8 cellular contexts compared by ENCODE assay signal in genomic region chrX:119955807-119956570, GRCh38. TPM values are rescaled to one million over a fixed set of nuclear protein-coding genes. Genes with fewer than 3 reads are reported as not detected.
DNase-seq lines count a peak whose midpoint lies in the region; ATAC-seq lines count a peak whose summit lies in the region.
"Not testable (repeated sequence)": the region's sequence is repeated elsewhere in the genome, so short reads cannot be mapped to it uniquely, and the experiment has no call there.

No MANE protein-coding gene starts in this region.

- POLR2A ChIA-PET in activated naive CD8-positive, alpha-beta T cell treated with anti-CD3 and anti-CD28 coated beads, Interleukin-2, amount 10 ng/mL, durations not matched to agents 7 days and 5 days (lab: Charles Lee), result interaction anchor here (1.4 to 1.8 kb wide), 2 partner anchors 13 to 165 kb away, joined by 5 to 7 read pairs; partner anchors contain the start of genes NKAP and RPL39

- H3K9me3 Mint-ChIP-seq in activated CD8-positive, alpha-beta memory T cell treated with anti-CD3 and anti-CD28 coated beads, Interleukin-2, amount 10 ng/mL, durations not matched to agents 7 days and 5 days (ENCODE audit: low read depth); activated naive CD8-positive, alpha-beta T cell treated with anti-CD3 and anti-CD28 coated beads, Interleukin-2, amount 10 ng/mL, durations not matched to agents 7 days and 5 days; natural killer cell treated with Interleukin-12 subunit alpha and Interleukin-12 subunit beta and Interleukin-15 and Interleukin-18, amount 100 ng/mL, for 72 hours; stimulated activated naive CD8-positive, alpha-beta T cell treated with anti-CD3 and anti-CD28 coated beads, Interleukin-15, Interleukin-2, amounts not matched to agents 100 ng/mL and 50 ng/mL, for 24 hours: not testable (repeated sequence)

- peak; percentile 1 for DNase-seq in KG1 (lab: John Stamatoyannopoulos, UW)
- DNase-seq in activated CD4-positive, alpha-beta T cell treated with anti-CD3 and anti-CD28 coated beads for 48 hours, result peak; percentile 48
- DNase-seq in activated CD8-positive, alpha-beta memory T cell treated with anti-CD3 and anti-CD28 coated beads, Interleukin-2, amount 10 ng/mL, durations not matched to agents 7 days and 5 days, result peak; percentile 92
- peak; percentile 2 for DNase-seq in activated T-helper 1 cell treated with Interleukin-2 at 50 U/mL for 16 hours (ENCODE audit: low read depth)
- peak; percentile 72 for DNase-seq in activated naive CD8-positive, alpha-beta T cell treated with anti-CD3 and anti-CD28 coated beads, Interleukin-2, amount 10 ng/mL, durations not matched to agents 7 days and 5 days
- peak; percentile 76 for DNase-seq in natural killer cell treated with Interleukin-12 subunit alpha and Interleukin-12 subunit beta and Interleukin-15 and Interleukin-18, amount 100 ng/mL, for 72 hours (ENCODE audit: low spot score)
- DNase-seq in stimulated activated CD8-positive, alpha-beta memory T cell treated with anti-CD3 and anti-CD28 coated beads, Interleukin-15, amount 100 ng/mL, for 48 hours (ENCODE audit: low read depth in 2 of 2), result peak; percentile 60 to 61

- peak overlapping the region; percentile 52 for H3K4me3 Mint-ChIP-seq in activated CD8-positive, alpha-beta memory T cell treated with anti-CD3 and anti-CD28 coated beads, Interleukin-2, amount 10 ng/mL, durations not matched to agents 7 days and 5 days
- peak overlapping the region; percentile 39 for H3K4me3 Mint-ChIP-seq in activated naive CD8-positive, alpha-beta T cell treated with anti-CD3 and anti-CD28 coated beads, Interleukin-2, amount 10 ng/mL, durations not matched to agents 7 days and 5 days
- H3K4me3 Mint-ChIP-seq in natural killer cell treated with Interleukin-12 subunit alpha and Interleukin-12 subunit beta and Interleukin-15 and Interleukin-18, amount 100 ng/mL, for 72 hours, result not testable (repeated sequence)
- peak overlapping the region; percentile 30 for H3K4me3 Mint-ChIP-seq in stimulated activated naive CD8-positive, alpha-beta T cell treated with anti-CD3 and anti-CD28 coated beads, Interleukin-15, Interleukin-2, amounts not matched to agents 100 ng/mL and 50 ng/mL, for 24 hours

- not testable (repeated sequence) for H3K36me3 Mint-ChIP-seq in activated CD8-positive, alpha-beta memory T cell treated with anti-CD3 and anti-CD28 coated beads, Interleukin-2, amount 10 ng/mL, durations not matched to agents 7 days and 5 days; activated naive CD8-positive, alpha-beta T cell treated with anti-CD3 and anti-CD28 coated beads, Interleukin-2, amount 10 ng/mL, durations not matched to agents 7 days and 5 days; natural killer cell treated with Interleukin-12 subunit alpha and Interleukin-12 subunit beta and Interleukin-15 and Interleukin-18, amount 100 ng/mL, for 72 hours; stimulated activated naive CD8-positive, alpha-beta T cell treated with anti-CD3 and anti-CD28 coated beads, Interleukin-15, Interleukin-2, amounts not matched to agents 100 ng/mL and 50 ng/mL, for 24 hours (ENCODE audit: low read depth)

- peak overlapping the region; percentile 77 for H3K27ac Mint-ChIP-seq in activated CD8-positive, alpha-beta memory T cell treated with anti-CD3 and anti-CD28 coated beads, Interleukin-2, amount 10 ng/mL, durations not matched to agents 7 days and 5 days
- H3K27ac Mint-ChIP-seq in activated naive CD8-positive, alpha-beta T cell treated with anti-CD3 and anti-CD28 coated beads, Interleukin-2, amount 10 ng/mL, durations not matched to agents 7 days and 5 days, result peak overlapping the region; percentile 38
- peak overlapping the region in 1 of 2 donors; percentile 60 for H3K27ac Mint-ChIP-seq in natural killer cell treated with Interleukin-12 subunit alpha and Interleukin-12 subunit beta and Interleukin-15 and Interleukin-18, amount 100 ng/mL, for 72 hours
- peak overlapping the region; percentile 72 for H3K27ac Mint-ChIP-seq in stimulated activated naive CD8-positive, alpha-beta T cell treated with anti-CD3 and anti-CD28 coated beads, Interleukin-15, Interleukin-2, amounts not matched to agents 100 ng/mL and 50 ng/mL, for 24 hours

- peak; percentile 65 for ATAC-seq in activated CD8-positive, alpha-beta memory T cell treated with anti-CD3 and anti-CD28 coated beads, Interleukin-2, amount 10 ng/mL, durations not matched to agents 7 days and 5 days
- peak; percentile 63 for ATAC-seq in activated naive CD8-positive, alpha-beta T cell treated with anti-CD3 and anti-CD28 coated beads, Interleukin-2, amount 10 ng/mL, durations not matched to agents 7 days and 5 days (ENCODE audit: low read depth)
- ATAC-seq in natural killer cell treated with Interleukin-12 subunit alpha and Interleukin-12 subunit beta and Interleukin-15 and Interleukin-18, amount 100 ng/mL, for 72 hours, result peak; percentile 74 to 80

- peaks cover 65% of the 10 kb centered on the region for H3K27me3 Mint-ChIP-seq in activated CD8-positive, alpha-beta memory T cell treated with anti-CD3 and anti-CD28 coated beads, Interleukin-2, amount 10 ng/mL, durations not matched to agents 7 days and 5 days
- peaks cover 57% of the 10 kb centered on the region for H3K27me3 Mint-ChIP-seq in activated naive CD8-positive, alpha-beta T cell treated with anti-CD3 and anti-CD28 coated beads, Interleukin-2, amount 10 ng/mL, durations not matched to agents 7 days and 5 days
- H3K27me3 Mint-ChIP-seq in natural killer cell treated with Interleukin-12 subunit alpha and Interleukin-12 subunit beta and Interleukin-15 and Interleukin-18, amount 100 ng/mL, for 72 hours, result peaks cover 31 to 33% of the 10 kb centered on the region in 2 donors
- H3K27me3 Mint-ChIP-seq in stimulated activated naive CD8-positive, alpha-beta T cell treated with anti-CD3 and anti-CD28 coated beads, Interleukin-15, Interleukin-2, amounts not matched to agents 100 ng/mL and 50 ng/mL, for 24 hours, result peaks cover 36% of the 10 kb centered on the region

- CTCF ChIA-PET in activated CD8-positive, alpha-beta memory T cell treated with anti-CD3 and anti-CD28 coated beads, Interleukin-2, amount 10 ng/mL, durations not matched to agents 7 days and 5 days (lab: Charles Lee), result interaction anchor here (1.0 to 1.2 kb wide), 2 partner anchors 24 to 69 kb away, joined by 3 to 4 read pairs; no protein-coding TSS in a partner anchor

- peaks cover 23% of the 10 kb centered on the region for H3K4me1 Mint-ChIP-seq in activated CD8-positive, alpha-beta memory T cell treated with anti-CD3 and anti-CD28 coated beads, Interleukin-2, amount 10 ng/mL, durations not matched to agents 7 days and 5 days
- H3K4me1 Mint-ChIP-seq in activated naive CD8-positive, alpha-beta T cell treated with anti-CD3 and anti-CD28 coated beads, Interleukin-2, amount 10 ng/mL, durations not matched to agents 7 days and 5 days, result peaks cover 21% of the 10 kb centered on the region
- not testable (repeated sequence) for H3K4me1 Mint-ChIP-seq in natural killer cell treated with Interleukin-12 subunit alpha and Interleukin-12 subunit beta and Interleukin-15 and Interleukin-18, amount 100 ng/mL, for 72 hours (ENCODE audit: low read depth in 2 of 2)
- H3K4me1 Mint-ChIP-seq in stimulated activated naive CD8-positive, alpha-beta T cell treated with anti-CD3 and anti-CD28 coated beads, Interleukin-15, Interleukin-2, amounts not matched to agents 100 ng/mL and 50 ng/mL, for 24 hours (ENCODE audit: low read depth), result peaks cover 30% of the 10 kb centered on the region

RNA-seq across cellular contexts. Expression of gene NKAP, which starts 12.4 kb away (rescaled TPM):
- 10 to 100 TPM in 1 of 2 experiments, 1 to 10 TPM in 1; 8.1 to 10.4 TPM for total RNA-seq in activated CD8-positive, alpha-beta memory T cell treated with anti-CD3 and anti-CD28 coated beads, Interleukin-2, amount 10 ng/mL, durations not matched to agents 7 days and 5 days
- total RNA-seq in activated naive CD8-positive, alpha-beta T cell treated with anti-CD3 and anti-CD28 coated beads, Interleukin-2, amount 10 ng/mL, durations not matched to agents 7 days and 5 days, result 10 to 100 TPM; 10.3 to 11.4 TPM
- total RNA-seq in natural killer cell treated with Interleukin-12 subunit alpha and Interleukin-12 subunit beta and Interleukin-15 and Interleukin-18, amount 100 ng/mL, for 72 hours, result 1 to 10 TPM; 7.3 to 8.7 TPM

Comparison
In these comparisons a context has a peak if more than half of its experiments do, and no peak if none do; other contexts are left out.
1. Peak in every context shown above with its lines: DNase-seq and ATAC-seq.
2. DNase-seq: peak in every context shown above with its lines; median percentile 92 in activated CD8-positive, alpha-beta memory T cell treated with anti-CD3 and anti-CD28 coated beads, Interleukin-2, amount 10 ng/mL, durations not matched to agents 7 days and 5 days; 76 in natural killer cell treated with Interleukin-12 subunit alpha and Interleukin-12 subunit beta and Interleukin-15 and Interleukin-18, amount 100 ng/mL, for 72 hours; 72 in activated naive CD8-positive, alpha-beta T cell treated with anti-CD3 and anti-CD28 coated beads, Interleukin-2, amount 10 ng/mL, durations not matched to agents 7 days and 5 days; 60 in stimulated activated CD8-positive, alpha-beta memory T cell treated with anti-CD3 and anti-CD28 coated beads, Interleukin-15, amount 100 ng/mL, for 48 hours; 48 in activated CD4-positive, alpha-beta T cell treated with anti-CD3 and anti-CD28 coated beads for 48 hours; 2 in activated T-helper 1 cell treated with Interleukin-2 at 50 U/mL for 16 hours; 1 in KG1.